Comparison of ENCODE assay signal across 23 cellular contexts in genomic region chr7:43655584-43655983, GRCh38.
DNase-seq lines count a peak whose midpoint lies in the region; ATAC-seq, FAIRE-seq and TF ChIP-seq lines count a peak whose summit lies in the region.
"Had no signal": no experiment of that assay in that cellular context is flagged by ENCODE, and none has a peak within 500 bp of the region (broad histone marks: within the 10 kb centered on the region; RNA-seq: fewer than 3 reads in every experiment).

No MANE protein-coding gene starts in this region.

- H3K9me3 Mint-ChIP-seq in activated CD4-positive, alpha-beta memory T cell treated with anti-CD3 and anti-CD28 coated beads for 36 hours, result no peaks in the 10 kb centered on the region
- H3K9me3 Mint-ChIP-seq in activated CD4-positive, alpha-beta memory T cell treated with anti-CD3 and anti-CD28 coated beads, Interleukin-2, amount 10 ng/mL, durations not matched to agents 7 days and 5 days, result no peaks in the 10 kb centered on the region
- H3K9me3 Mint-ChIP-seq in endodermal cell, result no peaks in the 10 kb centered on the region
- H3K9me3 Mint-ChIP-seq in natural killer cell treated with Interleukin-12 subunit alpha and Interleukin-12 subunit beta and Interleukin-15 and Interleukin-18, amount 100 ng/mL, for 72 hours, result no peaks in the 10 kb centered on the region
- H3K9me3 Mint-ChIP-seq: HFFc6 had no signal

- peak overlapping the region in 1 of 2 experiments; percentile 58; a peak in 3 of 6 replicates for H3K27ac ChIP-seq in A549
- no peak overlapping the region for H3K27ac ChIP-seq in endodermal cell (ENCODE audit: low read depth, low read length)
- H3K27ac ChIP-seq: BLaER1, HL-60, SK-N-MC had no signal

- H3K36me3 Mint-ChIP-seq in activated CD4-positive, alpha-beta memory T cell treated with anti-CD3 and anti-CD28 coated beads for 36 hours, result peaks cover 30% of the 10 kb centered on the region
- peaks cover 44% of the 10 kb centered on the region for H3K36me3 Mint-ChIP-seq in activated CD4-positive, alpha-beta memory T cell treated with anti-CD3 and anti-CD28 coated beads, Interleukin-2, amount 10 ng/mL, durations not matched to agents 7 days and 5 days (ENCODE audit: low read depth)
- H3K36me3 Mint-ChIP-seq in endodermal cell (ENCODE audit: low read depth), result peaks cover 37% of the 10 kb centered on the region
- H3K36me3 Mint-ChIP-seq in natural killer cell treated with Interleukin-12 subunit alpha and Interleukin-12 subunit beta and Interleukin-15 and Interleukin-18, amount 100 ng/mL, for 72 hours, result peaks cover 9% of the 10 kb centered on the region

- H3K9ac ChIP-seq in endodermal cell (ENCODE audit: extremely low read depth, low read length, poor library complexity, severe bottlenecking), result no peak overlapping the region
- H3K9ac ChIP-seq: BLaER1 had no signal

- H3K27ac Mint-ChIP-seq in activated CD4-positive, alpha-beta memory T cell treated with anti-CD3 and anti-CD28 coated beads for 36 hours, result peak overlapping the region; percentile 9
- no peak overlapping the region for H3K27ac Mint-ChIP-seq in activated CD4-positive, alpha-beta memory T cell treated with anti-CD3 and anti-CD28 coated beads, Interleukin-2, amount 10 ng/mL, durations not matched to agents 7 days and 5 days
- H3K27ac Mint-ChIP-seq in endodermal cell, result no peak overlapping the region
- no peak overlapping the region for H3K27ac Mint-ChIP-seq in natural killer cell treated with Interleukin-12 subunit alpha and Interleukin-12 subunit beta and Interleukin-15 and Interleukin-18, amount 100 ng/mL, for 72 hours
- H3K27ac Mint-ChIP-seq: HFFc6 had no signal

- H3K4me3 ChIP-seq in A549 (no peak overlapping the region), endodermal cell (ENCODE audit: low read length) (no peak overlapping the region), mucosa of descending colon (no peak overlapping the region)
- H3K4me3 ChIP-seq: BLaER1, SK-N-MC had no signal

- 97% methylated on average over 3 of the region's 3 CpGs for WGBS in A549 (ENCODE audit: missing lambda C conversion rate)
- 90 to 100% methylated on average over 2 to 3 of the region's 3 CpGs for WGBS in endodermal cell (ENCODE audit: insufficient coverage in 1 of 2, insufficient read length in 1 of 2), 2 experiments

- no peak for FAIRE-seq in A549 (lab: Jason Lieb, UNC)
- FAIRE-seq: D721Med, H54, RCC 7860 had no signal

- peaks cover 70% of the 10 kb centered on the region for H3K4me1 ChIP-seq in A549
- H3K4me1 ChIP-seq in endodermal cell (ENCODE audit: control insufficient read depth, insufficient read depth, low read length), result no peaks in the 10 kb centered on the region
- no peaks in the 10 kb centered on the region for H3K4me1 ChIP-seq in mucosa of descending colon (ENCODE audit: low read depth)

- POLR2A ChIA-PET in activated CD4-positive, alpha-beta memory T cell treated with anti-CD3 and anti-CD28 coated beads for 36 hours (lab: Charles Lee), result no interaction called here
- POLR2A ChIA-PET in activated CD4-positive, alpha-beta memory T cell treated with anti-CD3 and anti-CD28 coated beads, Interleukin-2, amount 10 ng/mL, durations not matched to agents 7 days and 5 days (lab: Charles Lee), result interaction anchor here (1.2 kb wide), 1 partner anchor 68 kb away, joined by 3 read pairs; no protein-coding TSS in a partner anchor
- POLR2A ChIA-PET in A549 (lab: Yijun Ruan, JAX), result no interaction called here

- no peak for TF ChIP-seq POLR2A in A549 (IDR thresholded peaks at IDR 0.05; ENCODE audit: low read length)

- peaks cover 76% of the 10 kb centered on the region for H3K4me1 Mint-ChIP-seq in activated CD4-positive, alpha-beta memory T cell treated with anti-CD3 and anti-CD28 coated beads for 36 hours (ENCODE audit: low read depth)
- H3K4me1 Mint-ChIP-seq in activated CD4-positive, alpha-beta memory T cell treated with anti-CD3 and anti-CD28 coated beads, Interleukin-2, amount 10 ng/mL, durations not matched to agents 7 days and 5 days, result peaks cover 76% of the 10 kb centered on the region
- H3K4me1 Mint-ChIP-seq in endodermal cell, result peaks cover 27% of the 10 kb centered on the region
- peaks cover 54 to 56% of the 10 kb centered on the region in 2 donors for H3K4me1 Mint-ChIP-seq in natural killer cell treated with Interleukin-12 subunit alpha and Interleukin-12 subunit beta and Interleukin-15 and Interleukin-18, amount 100 ng/mL, for 72 hours (ENCODE audit: low read depth in 2 of 2)

- ATAC-seq in A549 (no peak), mucosa of descending colon (no peak)
- no peak for ATAC-seq in natural killer cell treated with Interleukin-12 subunit alpha and Interleukin-12 subunit beta and Interleukin-15 and Interleukin-18, amount 100 ng/mL, for 72 hours

- H3K9me3 ChIP-seq in A549 (no peaks in the 10 kb centered on the region), endodermal cell (ENCODE audit: control insufficient read depth, low read length) (no peaks in the 10 kb centered on the region), mucosa of descending colon (no peaks in the 10 kb centered on the region)

- H3K27me3 ChIP-seq in endodermal cell (ENCODE audit: control insufficient read depth, insufficient read depth, low read length, poor library complexity, severe bottlenecking), result no peaks in the 10 kb centered on the region
- H3K27me3 ChIP-seq: BLaER1 had no signal

- H3K4me2 ChIP-seq in A549, result 0 out of 3 replicates have a peak overlapping the region, but pooled peaks have one; percentile 4
- H3K4me2 ChIP-seq: BLaER1 had no signal

- DNase-seq in activated CD4-positive, alpha-beta memory T cell treated with anti-CD3 and anti-CD28 coated beads for 36 hours, result no peak
- no peak for DNase-seq in activated CD4-positive, alpha-beta memory T cell treated with anti-CD3 and anti-CD28 coated beads, Interleukin-2, amount 10 ng/mL, durations not matched to agents 7 days and 5 days
- no peak for DNase-seq in A549 (ENCODE audit: low read depth in 1 of 2, low spot score in 1 of 2)
- DNase-seq in M059J (ENCODE audit: low read depth), result peak; percentile 73
- DNase-seq in endodermal cell, result no peak
- no peak for DNase-seq in mucosa of descending colon
- DNase-seq in natural killer cell treated with Interleukin-12 subunit alpha and Interleukin-12 subunit beta and Interleukin-15 and Interleukin-18, amount 100 ng/mL, for 72 hours (ENCODE audit: low spot score), result no peak
- DNase-seq: DMS79 treated with DMSO at 0.1 percent for 48 hours; HFFc6; MM.1S; NCI-H1092; NCI-H1436 treated with DMSO at 0.1 percent for 48 hours; NCI-H2029 treated with DMSO at 0.1 percent for 48 hours; NCI-H2171 treated with DMSO at 0.1 percent for 48 hours; NCI-H748 treated with DMSO at 0.1 percent for 48 hours; NK-92 treated with Interleukin-12 subunit alpha and Interleukin-12 subunit beta, amount 100 ng/mL, for 24 hours; Right ventricle myocardium superior had no signal

- no peak overlapping the region for H3K4me3 Mint-ChIP-seq in activated CD4-positive, alpha-beta memory T cell treated with anti-CD3 and anti-CD28 coated beads for 36 hours
- no peak overlapping the region for H3K4me3 Mint-ChIP-seq in activated CD4-positive, alpha-beta memory T cell treated with anti-CD3 and anti-CD28 coated beads, Interleukin-2, amount 10 ng/mL, durations not matched to agents 7 days and 5 days
- H3K4me3 Mint-ChIP-seq in endodermal cell, result no peak overlapping the region
- H3K4me3 Mint-ChIP-seq in natural killer cell treated with Interleukin-12 subunit alpha and Interleukin-12 subunit beta and Interleukin-15 and Interleukin-18, amount 100 ng/mL, for 72 hours, result no peak overlapping the region
- H3K4me3 Mint-ChIP-seq: HFFc6 had no signal

- TF ChIP-seq CTCF in A549 (IDR thresholded peaks at IDR 0.05) (no peak), endodermal cell (conservative IDR thresholded peaks at IDR 0.05) (peak; percentile 31), mucosa of descending colon (IDR thresholded peaks at IDR 0.05) (no peak)

- H3K27me3 Mint-ChIP-seq in activated CD4-positive, alpha-beta memory T cell treated with anti-CD3 and anti-CD28 coated beads for 36 hours, result no peaks in the 10 kb centered on the region
- no peaks in the 10 kb centered on the region for H3K27me3 Mint-ChIP-seq in activated CD4-positive, alpha-beta memory T cell treated with anti-CD3 and anti-CD28 coated beads, Interleukin-2, amount 10 ng/mL, durations not matched to agents 7 days and 5 days
- H3K27me3 Mint-ChIP-seq in endodermal cell (ENCODE audit: insufficient read depth), result no peaks in the 10 kb centered on the region
- H3K27me3 Mint-ChIP-seq in natural killer cell treated with Interleukin-12 subunit alpha and Interleukin-12 subunit beta and Interleukin-15 and Interleukin-18, amount 100 ng/mL, for 72 hours, result no peaks in the 10 kb centered on the region

- H3K36me3 ChIP-seq in endodermal cell (ENCODE audit: control insufficient read depth, insufficient read depth, low read length) (peaks cover 10% of the 10 kb centered on the region), mucosa of descending colon (ENCODE audit: low read depth) (no peaks in the 10 kb centered on the region)

- TF ChIP-seq RAD21 in A549 (conservative IDR thresholded peaks at IDR 0.05 in 1 of 2, IDR thresholded peaks at IDR 0.05 in 1 of 2), result no peak

- TF ChIP-seq EP300 in A549 (IDR thresholded peaks at IDR 0.05), result no peak

- CTCF ChIA-PET in activated CD4-positive, alpha-beta memory T cell treated with anti-CD3 and anti-CD28 coated beads for 36 hours (lab: Charles Lee), result interaction anchor here (0.8 to 1.1 kb wide), 3 partner anchors 17 to 73 kb away, joined by 3 read pairs; partner anchors contain the start of gene STK17A
- CTCF ChIA-PET in activated CD4-positive, alpha-beta memory T cell treated with anti-CD3 and anti-CD28 coated beads, Interleukin-2, amount 10 ng/mL, durations not matched to agents 7 days and 5 days (lab: Charles Lee), result interaction anchor here (0.8 to 1.4 kb wide), 2 partner anchors 17 to 73 kb away, joined by 3 to 6 read pairs; partner anchors contain the start of gene STK17A
- CTCF ChIA-PET in A549 (lab: Yijun Ruan, JAX), result interaction anchor here (2.0 to 2.2 kb wide), 2 partner anchors 45 to 73 kb away, joined by 6 to 8 read pairs; partner anchors contain the start of gene STK17A

- intact Hi-C loops in activated CD4-positive, alpha-beta memory T cell treated with anti-CD3 and anti-CD28 coated beads for 36 hours (cut with micrococcal nuclease), result loop anchor here (10.0 kb wide), 1 partner anchor 389 kb away; the partner anchor contains the start of gene DBNL
- intact Hi-C loops in mucosa of descending colon (cut with DNase I, micrococcal nuclease), result no loop called here

TF ChIP-seq in A549, 52 proteins besides CTCF, POLR2A, EP300 and RAD21 (continues in another document):
- TF ChIP-seq NR3C1 (IDR thresholded peaks at IDR 0.05) (no peak), CEBPB (IDR thresholded peaks at IDR 0.05) (no peak), SREBF2 (IDR thresholded peaks at IDR 0.05) (no peak), TP53 (CRISPR knock-in tag; IDR thresholded peaks at IDR 0.05) (no peak), CHD2 (IDR thresholded peaks at IDR 0.05; ENCODE audit: low read length, partially characterized antibody) (no peak), ZC3H11A (IDR thresholded peaks at IDR 0.05) (no peak), BHLHE40 (IDR thresholded peaks at IDR 0.05; ENCODE audit: low read depth, low read length) (no peak), GATA3 (IDR thresholded peaks at IDR 0.05; ENCODE audit: borderline replicate concordance) (no peak), CBX8 (IDR thresholded peaks at IDR 0.05) (no peak), RARB (CRISPR knock-in tag; IDR thresholded peaks at IDR 0.05) (no peak)
